Comparison of ENCODE assay signal across 24 cellular contexts in genomic region chr2:53905396-53905795, GRCh38.
"Had no signal": no experiment of that assay in that cellular context is flagged by ENCODE, and none has a peak within 500 bp of the region (broad histone marks: within the 10 kb centered on the region; RNA-seq: fewer than 3 reads in every experiment).

No MANE protein-coding gene starts in this region.

- ATAC-seq: effector memory CD8-positive, alpha-beta T cell; esophagus mucosa; foreskin keratinocyte; gastrocnemius medialis; gastroesophageal sphincter; heart left ventricle; heart right ventricle had no signal

- H3K27me3 ChIP-seq: colonic mucosa, dorsolateral prefrontal cortex, esophagus muscularis mucosa, esophagus squamous epithelium, foreskin keratinocyte, gastrocnemius medialis, gastroesophageal sphincter, heart left ventricle, heart right ventricle had no signal

- DNase-seq: colonic mucosa; cortex of kidney; dermis blood vessel endothelial cell; dorsolateral prefrontal cortex; effector CD4-positive, alpha-beta T cell; effector CD8-positive, alpha-beta T cell; effector memory CD4-positive, alpha-beta T cell; effector memory CD8-positive, alpha-beta T cell; endodermal cell; erythroblast; esophagus squamous epithelium; foreskin fibroblast; foreskin keratinocyte; foreskin melanocyte; gastrocnemius medialis; glutamatergic neuron; head of caudate nucleus; heart left ventricle; heart right ventricle had no signal

- H3K4me1 ChIP-seq: colonic mucosa, esophagus muscularis mucosa, esophagus squamous epithelium, foreskin keratinocyte, gastrocnemius medialis, gastroesophageal sphincter had no signal

- H3K9me3 ChIP-seq: colonic mucosa, esophagus muscularis mucosa, esophagus squamous epithelium, gastrocnemius medialis, gastroesophageal sphincter, heart left ventricle, heart right ventricle had no signal

- H3K4me3 ChIP-seq: colonic mucosa, coronary artery, dorsolateral prefrontal cortex, esophagus muscularis mucosa, esophagus squamous epithelium, gastrocnemius medialis, gastroesophageal sphincter, heart left ventricle, heart right ventricle had no signal

- H3K27ac ChIP-seq: colonic mucosa, coronary artery, epithelial cell of prostate, esophagus muscularis mucosa, esophagus squamous epithelium, foreskin keratinocyte, gastrocnemius medialis, gastroesophageal sphincter, heart left ventricle, heart right ventricle had no signal
